ENCODE assay signal across 9 cellular contexts in genomic region chr5:100667021-100667671, GRCh38.
DNase-seq lines count a peak whose midpoint lies in the region; ATAC-seq, FAIRE-seq and TF ChIP-seq lines count a peak whose summit lies in the region.
"Had no signal": no experiment of that assay in that cellular context is flagged by ENCODE, and none has a peak within 500 bp of the region (broad histone marks: within the 10 kb centered on the region; RNA-seq: fewer than 3 reads in every experiment).

No MANE protein-coding gene starts in this region.

- no peak for TF ChIP-seq CTCF in lung (IDR thresholded peaks at IDR 0.05; ENCODE audit: control extremely low read depth, extremely low read depth)
- TF ChIP-seq CTCF in heart right ventricle (IDR thresholded peaks at IDR 0.05), result no peak

- H3K27ac Mint-ChIP-seq in T-helper 2 cell treated with Interferon-gamma antibody and Interleukin-4, amounts not matched to agents 5 μg/mL and 100 μg/mL, for 36 hours, result peak overlapping the region; percentile 72

- peaks cover 19% of the 10 kb centered on the region for H3K4me1 Mint-ChIP-seq in T-helper 2 cell treated with Interferon-gamma antibody and Interleukin-4, amounts not matched to agents 5 μg/mL and 100 μg/mL, for 36 hours (ENCODE audit: low read depth)

- no peaks in the 10 kb centered on the region for H3K9me3 Mint-ChIP-seq in T-helper 2 cell treated with Interferon-gamma antibody and Interleukin-4, amounts not matched to agents 5 μg/mL and 100 μg/mL, for 36 hours

- H3K36me3 ChIP-seq in lung (ENCODE audit: control insufficient read depth in 2 of 2, insufficient read depth in 2 of 2, low read length in 2 of 2) (no peaks in the 10 kb centered on the region), heart right ventricle (no peaks in the 10 kb centered on the region)

- no peaks in the 10 kb centered on the region for H3K36me3 Mint-ChIP-seq in T-helper 2 cell treated with Interferon-gamma antibody and Interleukin-4, amounts not matched to agents 5 μg/mL and 100 μg/mL, for 36 hours (ENCODE audit: low read depth)

- TF ChIP-seq POLR2A in GM12891 (IDR thresholded peaks at IDR 0.05; ENCODE audit: low read depth, low read length) (no peak), erythroblast (IDR thresholded peaks at IDR 0.05; ENCODE audit: low read length) (no peak)

- H3K27me3 ChIP-seq in lung (ENCODE audit: control insufficient read depth, insufficient read depth), result no peaks in the 10 kb centered on the region
- H3K27me3 ChIP-seq in heart right ventricle, result no peaks in the 10 kb centered on the region

- H3K4me1 ChIP-seq in lung (ENCODE audit: control insufficient read depth in 2 of 2, insufficient read depth in 2 of 2, low read length in 2 of 2) (no peaks in the 10 kb centered on the region), heart right ventricle (peaks cover 0 to 21% (median 0%) of the 10 kb centered on the region in 9 donors)

- peaks cover 7% of the 10 kb centered on the region for H3K27me3 Mint-ChIP-seq in T-helper 2 cell treated with Interferon-gamma antibody and Interleukin-4, amounts not matched to agents 5 μg/mL and 100 μg/mL, for 36 hours (ENCODE audit: low read depth)

- H3K4me3 ChIP-seq in lung (no peak overlapping the region), heart right ventricle (no peak overlapping the region)

- ATAC-seq in HG03097 (IDR thresholded peaks at IDR 0.05; ENCODE audit: low FRiP score, unreplicated experiment) (peak; percentile 77), lung (ENCODE audit: insufficient read depth, low FRiP score) (peak; percentile 58), heart right ventricle (no peak)

- H3K27ac ChIP-seq in lung (ENCODE audit: low read depth in 1 of 2, low read length in 1 of 2) (no peak overlapping the region), heart right ventricle (peak overlapping the region in 1 of 10 donors; percentile 85)

- WGBS in lung, 2 donors, result 9 to 27% methylated on average over 4 of the region's 4 CpGs
- WGBS in heart right ventricle, 2 donors, result 50 to 64% methylated on average over 4 of the region's 4 CpGs

- no peak overlapping the region for H3K4me3 Mint-ChIP-seq in T-helper 2 cell treated with Interferon-gamma antibody and Interleukin-4, amounts not matched to agents 5 μg/mL and 100 μg/mL, for 36 hours

- peak; percentile 13 for FAIRE-seq in GM12891 (lab: Jason Lieb, UNC)
- FAIRE-seq: endometrium had no signal

- H3K9me3 ChIP-seq in lung (ENCODE audit: control insufficient read depth in 2 of 2, insufficient read depth in 1 of 2, low read length in 1 of 2) (no peaks in the 10 kb centered on the region), heart right ventricle (peaks cover 0 to 7% (median 0%) of the 10 kb centered on the region in 11 donors)

- intact Hi-C loops in heart right ventricle (cut with DNase I), result no loop called here

- no peak for DNase-seq in GM12891 (ENCODE audit: insufficient read length, low spot score)
- no peak for DNase-seq in T-helper 2 cell treated with Interferon-gamma antibody and Interleukin-4, amounts not matched to agents 5 μg/mL and 100 μg/mL, for 36 hours (ENCODE audit: low spot score)
- no peak for DNase-seq in lung (ENCODE audit: low spot score)
- DNase-seq in erythroblast (lab: John Stamatoyannopoulos, UW), result no peak
- DNase-seq in middle frontal gyrus (ENCODE audit: extremely low spot score, low spot score), result no peak
- no peak for DNase-seq in HUDEP-2 (lab: John Stamatoyannopoulos, UW; ENCODE audit: unreplicated experiment in 76 of 76)
- DNase-seq in heart right ventricle, result no peak

TF ChIP-seq in GM12891, 5 proteins besides CTCF, POLR2A, EP300 and RAD21:
- TF ChIP-seq POLR2AphosphoS5 (IDR thresholded peaks at IDR 0.05; ENCODE audit: low read depth, low read length) (no peak), SPI1 (IDR thresholded peaks at IDR 0.05; ENCODE audit: low read depth, low read length) (no peak), TAF1 (IDR thresholded peaks at IDR 0.05; ENCODE audit: low read depth, low read length) (no peak), PAX5 (IDR thresholded peaks at IDR 0.05; ENCODE audit: insufficient read depth, low read length, severe bottlenecking) (no peak), POU2F2 (IDR thresholded peaks at IDR 0.05; ENCODE audit: low read depth, low read length) (no peak)
TF ChIP-seq in GM12891: peak in this region for 0.

Comparison
In these comparisons a context has a peak if more than half of its experiments do, and no peak if none do; other contexts are left out.
1. ATAC-seq: peak in HG03097 (single experiment) and lung (single experiment); none in heart right ventricle (0 of 8).